Comparison of ENCODE assay signal across 26 cellular contexts in the genomic region with DNA sequence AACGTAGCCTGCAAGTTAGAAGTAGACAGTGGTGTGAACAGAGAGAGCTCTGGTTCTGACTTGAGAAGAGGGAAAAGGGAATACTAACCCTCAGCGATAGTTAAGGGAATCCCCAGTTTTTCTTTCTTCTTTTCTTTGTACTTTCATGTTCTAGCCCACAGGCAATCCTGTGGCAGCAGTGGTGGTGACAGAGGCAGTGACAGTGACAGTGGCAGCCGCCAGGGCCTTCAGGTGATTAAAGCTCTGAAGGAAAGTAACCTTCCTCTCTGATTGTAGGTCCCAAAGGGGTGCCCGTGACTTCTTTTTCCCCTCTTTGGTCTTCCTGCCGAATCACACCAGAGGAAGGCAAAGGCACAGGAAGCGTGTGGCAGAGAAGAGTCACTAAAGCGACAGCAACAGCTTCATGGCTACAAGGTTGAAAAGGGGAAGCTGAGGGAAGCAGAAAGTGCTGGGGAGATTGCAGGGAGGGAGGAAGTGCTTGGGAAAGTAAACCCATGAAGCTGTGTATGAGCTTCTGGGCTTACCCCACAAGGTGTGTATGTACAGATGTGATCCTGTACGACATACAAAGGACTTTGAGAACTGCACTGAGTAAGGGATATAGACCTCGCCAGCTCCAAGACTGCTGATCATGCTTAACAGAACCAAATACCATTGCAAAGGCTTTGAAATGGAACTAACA. TPM values are rescaled to one million over a fixed set of nuclear protein-coding genes. Genes with fewer than 3 reads are reported as not detected.
DNase-seq lines count a peak whose midpoint lies in the region; ATAC-seq, FAIRE-seq and TF ChIP-seq lines count a peak whose summit lies in the region.
"Not testable (repeated sequence)": the region's sequence is repeated elsewhere in the genome, so short reads cannot be mapped to it uniquely, and the experiment has no call there.
"Had no signal": no experiment of that assay in that cellular context is flagged by ENCODE, and none has a peak within 500 bp of the region (broad histone marks: within the 10 kb centered on the region; RNA-seq: fewer than 3 reads in every experiment).

No MANE protein-coding gene starts in this region.

- no CpG with 5 or more reads among the region's 9 CpGs for WGBS in GM12878 (ENCODE audit: insufficient coverage, insufficient replicate concordance, low lambda C conversion rate, missing lambda C conversion rate)

- not testable (repeated sequence) for H3K27me3 Mint-ChIP-seq in CD4-positive, alpha-beta T cell; T-helper 17 cell; naive thymus-derived CD8-positive, alpha-beta T cell

- not testable (repeated sequence) for H3K9ac ChIP-seq in GM12878 (ENCODE audit: control insufficient read depth, insufficient read depth, low read length)

- H3K4me1 ChIP-seq in GM12878 (ENCODE audit: control insufficient read depth, insufficient read depth, low read length), result not testable (repeated sequence)

- RAD21 ChIA-PET in GM12878 (lab: Charles Lee; ENCODE audit: unreplicated experiment), result not testable (repeated sequence)

- not testable (repeated sequence) for FAIRE-seq in GM12878 (lab: Jason Lieb, UNC)

- not testable (repeated sequence) for BruUV-seq in GM12878 (replicated peaks; lab: Mats Ljungman, UMichigan)

- CTCF ChIA-PET in CD4-positive, alpha-beta T cell (lab: Charles Lee); GM12878 (lab: Yijun Ruan, JAX): not testable (repeated sequence)

- not testable (repeated sequence) for H4K20me1 ChIP-seq in GM12878 (ENCODE audit: control insufficient read depth, insufficient read depth)

- in situ Hi-C loops in GM12878 (cut with MboI), result not testable (repeated sequence)

- not testable (repeated sequence) for TF ChIP-seq POLR2A in GM12878 (IDR thresholded peaks at IDR 0.05; ENCODE audit: low read depth, low read length)

- TF ChIP-seq CTCF in CD4-positive, alpha-beta T cell (IDR thresholded peaks at IDR 0.05); GM12878 (IDR thresholded peaks at IDR 0.05 in 2 of 3, conservative IDR thresholded peaks at IDR 0.05 in 1 of 3; ENCODE audit: control insufficient read depth in 2 of 3, extremely low read depth in 1 of 3, insufficient read depth in 1 of 3, low read depth in 3 of 3, low read length in 3 of 3): not testable (repeated sequence)

- H3K9me3 Mint-ChIP-seq in CD4-positive, alpha-beta T cell; naive thymus-derived CD8-positive, alpha-beta T cell: not testable (repeated sequence)

- H3K36me3 Mint-ChIP-seq in CD4-positive, alpha-beta T cell (ENCODE audit: low read depth); T-helper 17 cell (ENCODE audit: low read depth); naive thymus-derived CD8-positive, alpha-beta T cell: not testable (repeated sequence)

- not testable (repeated sequence) for H3K27me3 ChIP-seq in CD4-positive, alpha-beta T cell (ENCODE audit: control insufficient read depth, insufficient read depth, low read length); GM12878 (replicated peaks in 1 of 2; ENCODE audit: control insufficient read depth in 2 of 2, insufficient read depth in 2 of 2, low read length in 1 of 2)

- not testable (repeated sequence) for DNase-seq in CD4-positive, alpha-beta T cell; T-helper 17 cell; GM12878 (ENCODE audit: low read depth, low spot score); naive thymus-derived CD8-positive, alpha-beta T cell

- TF ChIP-seq RAD21 in GM12878 (IDR thresholded peaks at IDR 0.05; ENCODE audit: insufficient read depth, low read depth, low read length), result not testable (repeated sequence)

- H3K4me3 Mint-ChIP-seq in CD4-positive, alpha-beta T cell; T-helper 17 cell; naive thymus-derived CD8-positive, alpha-beta T cell: not testable (repeated sequence)

- peak; percentile 82 for ATAC-seq in CD4-positive, alpha-beta T cell (ENCODE audit: poor library complexity)
- ATAC-seq in GM18909 (IDR thresholded peaks at IDR 0.05; ENCODE audit: poor library complexity, unreplicated experiment) (peak; percentile 77), GM21423 (IDR thresholded peaks at IDR 0.05; ENCODE audit: unreplicated experiment) (peak; percentile 90), HG02642 (IDR thresholded peaks at IDR 0.05; ENCODE audit: poor library complexity, unreplicated experiment) (peak; percentile 74), HG03159 (IDR thresholded peaks at IDR 0.05; ENCODE audit: unreplicated experiment) (peak; percentile 57), T-helper 17 cell (peak; percentile 92), GM12878 (peak; percentile 91)
- ATAC-seq in naive thymus-derived CD8-positive, alpha-beta T cell, result peak; percentile 86 to 97

- H3K79me2 ChIP-seq in GM12878 (ENCODE audit: control insufficient read depth, insufficient read depth, low read length), result not testable (repeated sequence)

- H3K27ac ChIP-seq in CD4-positive, alpha-beta T cell (ENCODE audit: low read depth, low read length); GM12878 (ENCODE audit: control insufficient read depth, insufficient read depth): not testable (repeated sequence)

- not testable (repeated sequence) for H2AFZ ChIP-seq in GM12878 (ENCODE audit: control insufficient read depth, low read depth, low read length)

- not testable (repeated sequence) for H3K9me3 ChIP-seq in CD4-positive, alpha-beta T cell (ENCODE audit: control insufficient read depth, low read length); T-helper 17 cell (ENCODE audit: control insufficient read depth, low read length, poor library complexity, severe bottlenecking); GM12878 (replicated peaks; ENCODE audit: control insufficient read depth, insufficient read depth, low read length)

- H3K36me3 ChIP-seq in GM12878 (ENCODE audit: control insufficient read depth in 2 of 2, insufficient read depth in 2 of 2, low read length in 1 of 2), result not testable (repeated sequence)

- intact Hi-C loops in CD4-positive, alpha-beta T cell (cut with DNase I, micrococcal nuclease); GM12878 (cut with micrococcal nuclease; ENCODE audit: unreplicated experiment): not testable (repeated sequence)

- SMC1A ChIA-PET in GM12878 (lab: Charles Lee; ENCODE audit: uncharacterized antibody, unreplicated experiment), result not testable (repeated sequence)

- H3K4me2 ChIP-seq in GM12878 (ENCODE audit: control insufficient read depth, insufficient read depth), result not testable (repeated sequence)

- POLR2A ChIA-PET in CD4-positive, alpha-beta T cell (lab: Charles Lee); GM12878 (lab: Charles Lee); naive thymus-derived CD8-positive, alpha-beta T cell (lab: Charles Lee): not testable (repeated sequence)

- H3K4me3 ChIP-seq in GM12878, result not testable (repeated sequence)

- H3K27ac Mint-ChIP-seq in CD4-positive, alpha-beta T cell; T-helper 17 cell; naive thymus-derived CD8-positive, alpha-beta T cell: not testable (repeated sequence)

- H3K4me1 Mint-ChIP-seq in CD4-positive, alpha-beta T cell (ENCODE audit: low read depth); T-helper 17 cell; naive thymus-derived CD8-positive, alpha-beta T cell: not testable (repeated sequence)

- not testable (repeated sequence) for TF ChIP-seq EP300 in GM12878 (IDR thresholded peaks at IDR 0.05; ENCODE audit: borderline replicate concordance in 1 of 2, control insufficient read depth in 1 of 2, low read depth in 2 of 2, low read length in 2 of 2)

RNA-seq across cellular contexts. Expression of gene F8A2, which starts 8.0 kb away (rescaled TPM):
- not detected for total RNA-seq in CD4-positive, alpha-beta T cell
- total RNA-seq in T-helper 17 cell (not detected), GM12878 (2014; rRNA removed) (not detected in 2 replicates), GM12878 (2014; rRNA removed; fragmentation: Illumina TruSeq; extraction: Trizol) (not detected in 2 replicates), GM12878 (2021) (not detected in 2 replicates)
- total RNA-seq in GM12878 (2013; cell fraction: nucleolus; rRNA removed), result not detected in 2 replicates
- not detected for polyA plus RNA-seq in GM12878 (2011; ENCODE audit: low read depth)
- polyA plus RNA-seq in GM12878 (2011; rRNA removed) (not detected in 2 replicates), GM12878 (2014; fragmentation: Illumina TruSeq; extraction: Trizol) (not detected in 2 replicates), GM12878 (2014; fragmentation: Nextera tagmentation; extraction: Ambion mirVana) (not detected), GM12878 (2014; rRNA removed) (not detected in 2 replicates), GM12878 (2016; fragmentation: Nextera tagmentation; extraction: Ambion mirVana) (not detected)
- polyA plus RNA-seq in GM12878 (2011; cell fraction: cytosol; rRNA removed), result not detected in 2 replicates
- not detected in 2 replicates for polyA plus RNA-seq in GM12878 (2011; cell fraction: nucleus; rRNA removed)
- polyA plus RNA-seq in GM12878 (2012), result not detected in 2 replicates
- not detected in 2 replicates for polyA minus RNA-seq in GM12878 (2011; rRNA and poly(A)+ RNA removed)
- not detected in 2 replicates for polyA minus RNA-seq in GM12878 (2011; cell fraction: cytosol; rRNA and poly(A)+ RNA removed)
- polyA minus RNA-seq in GM12878 (2011; cell fraction: nucleus; rRNA and poly(A)+ RNA removed), result not detected in 2 replicates
- total RNA-seq in naive thymus-derived CD8-positive, alpha-beta T cell, result not detected
- not detected for polyA plus RNA-seq in naive thymus-derived CD8-positive, alpha-beta T cell
- total RNA-seq: A172; activated CD4-positive, alpha-beta T cell treated with anti-CD3 and anti-CD28 coated beads, Interleukin-2, amount 10 ng/mL, durations not matched to agents 24 days and 14 days; ascending aorta; cardiac septum; esophagus squamous epithelium; frontal cortex; G401; GM23338; HepG2; HFFc6; left cardiac atrium; LHCN-M2; NCI-H460; occipital lobe; OCI-LY7; pulmonary artery endothelial cell; T-helper 2 cell treated with Interferon-gamma antibody and Interleukin-4, amounts not matched to agents 100 ng/mL and 5 ng/mL, for 36 hours had no signal
- polyA plus RNA-seq: GM23338, HepG2, SK-N-SH had no signal

RNA-seq across cellular contexts. Expression of gene CLIC2, which starts 39.5 kb away (rescaled TPM):
- total RNA-seq in CD4-positive, alpha-beta T cell, result 1 to 10 TPM in 1 of 2 experiments, under 1 TPM in 1; 0.89 to 1.7 TPM
- total RNA-seq in T-helper 17 cell, result under 1 TPM; 0.25 to 0.39 TPM
- 2.9 and 3.8 TPM in 2 replicates for total RNA-seq in GM12878 (2013; cell fraction: nucleolus; rRNA removed)
- total RNA-seq in GM12878 (2014; rRNA removed), result 19.2 and 26.8 TPM in 2 replicates
- total RNA-seq in GM12878 (2014; rRNA removed; fragmentation: Illumina TruSeq; extraction: Trizol), result 31.6 and 32.2 TPM in 2 replicates
- 20.9 and 27.5 TPM in 2 replicates for total RNA-seq in GM12878 (2021)
- polyA plus RNA-seq in GM12878 (2011; ENCODE audit: low read depth), result 10.1 TPM
- 18.6 and 25.9 TPM in 2 replicates for polyA plus RNA-seq in GM12878 (2011; rRNA removed)
- polyA plus RNA-seq in GM12878 (2011; cell fraction: cytosol; rRNA removed), result 6.7 and 8.8 TPM in 2 replicates
- polyA plus RNA-seq in GM12878 (2011; cell fraction: nucleus; rRNA removed), result 3.3 and 4.3 TPM in 2 replicates
- 13.1 and 14.7 TPM in 2 replicates for polyA plus RNA-seq in GM12878 (2012)
- polyA plus RNA-seq in GM12878 (2014; fragmentation: Illumina TruSeq; extraction: Trizol), result 35.6 and 43.8 TPM in 2 replicates
- polyA plus RNA-seq in GM12878 (2014; fragmentation: Nextera tagmentation; extraction: Ambion mirVana), result 10 to 100 TPM; 31.7 to 41.0 TPM
- 17.5 and 19.1 TPM in 2 replicates for polyA plus RNA-seq in GM12878 (2014; rRNA removed)
- 10 to 100 TPM; 18.4 to 21.3 TPM for polyA plus RNA-seq in GM12878 (2016; fragmentation: Nextera tagmentation; extraction: Ambion mirVana)
- polyA minus RNA-seq in GM12878 (2011; rRNA and poly(A)+ RNA removed), result 5.4 and 7.0 TPM in 2 replicates
- polyA minus RNA-seq in GM12878 (2011; cell fraction: cytosol; rRNA and poly(A)+ RNA removed), result 2.7 and 3.1 TPM in 2 replicates
- 2.9 and 5.9 TPM in 2 replicates for polyA minus RNA-seq in GM12878 (2011; cell fraction: nucleus; rRNA and poly(A)+ RNA removed)
- total RNA-seq in naive thymus-derived CD8-positive, alpha-beta T cell, result 1 to 10 TPM in 1 of 2 experiments, under 1 TPM in 1; 0.73 to 1.4 TPM
- under 1 TPM in 2 of 3 donors, not detected in 1; 0.21 to 0.34 TPM for polyA plus RNA-seq in naive thymus-derived CD8-positive, alpha-beta T cell
- total RNA-seq: OCI-LY7 had no signal
